29 cellular contexts compared by ENCODE assay signal in genomic region chr15:57332326-57332725, GRCh38. TPM values are rescaled to one million over a fixed set of nuclear protein-coding genes. Genes with fewer than 3 reads are reported as not detected.
"Had no signal": no experiment of that assay in that cellular context is flagged by ENCODE, and none has a peak within 500 bp of the region (broad histone marks: within the 10 kb centered on the region; RNA-seq: fewer than 3 reads in every experiment).

No MANE protein-coding gene starts in this region.

- ATAC-seq: left colon; left lung; lower lobe of right lung; natural killer cell; pancreas; right lobe of liver; stimulated activated memory B cell treated with anti-CD40 and anti-IgM and Interleukin-4, amounts not matched to agents 10 μg/mL and 1 μg/mL and 100 μg/mL, for 72 hours; stimulated activated naive CD8-positive, alpha-beta T cell treated with anti-CD3 and anti-CD28 coated beads, Interleukin-15, amount 100 ng/mL, for 72 hours had no signal

- H3K9me3 ChIP-seq: left lung, lower lobe of right lung, pancreas, prostate gland, right lobe of liver, tibial nerve, uterus had no signal

- H3K27me3 ChIP-seq: pancreas, right lobe of liver, tibial nerve, uterus had no signal

- DNase-seq: hippocampal formation; kidney; left colon; left lung; lower lobe of right lung; mammary epithelial cell; mesendoderm; naive B cell; natural killer cell; nephron progenitor cell; nucleus accumbens; pancreas; retina; right lobe of liver; stimulated activated CD4-positive, alpha-beta T cell treated with anti-CD3 and anti-CD28 coated beads, Interleukin-1b, Interleukin-23, amount 100 ng/mL, for 48 hours; stimulated activated CD4-positive, alpha-beta T cell treated with anti-CD3 and anti-CD28 coated beads, Interleukin-2, amount 100 ng/mL, for 48 hours; stimulated activated CD4-positive, alpha-beta T cell treated with anti-CD3 and anti-CD28 coated beads, Interleukin-4, amount 100 ng/mL, for 4 hours; stimulated activated CD8-positive, alpha-beta memory T cell treated with anti-CD3 and anti-CD28 coated beads, Interleukin-4, amount 100 ng/mL, for 48 hours; stimulated activated naive CD4-positive, alpha-beta T cell treated with Interleukin-2 at 50 U/mL for 16 hours; stimulated activated naive CD8-positive, alpha-beta T cell treated with anti-CD3 and anti-CD28 coated beads, Interleukin-15, amount 100 ng/mL, for 72 hours; substantia nigra; uterus had no signal

- H3K36me3 ChIP-seq: left lung, lower lobe of right lung, pancreas, prostate gland, right lobe of liver, tibial nerve, uterus had no signal

- H3K4me1 ChIP-seq: pancreas, prostate gland, right lobe of liver, tibial nerve, uterus had no signal

- H3K9me3 Mint-ChIP-seq: mesothelial cell of epicardium; naive B cell; natural killer cell; nephron progenitor cell; stimulated activated memory B cell treated with anti-CD40 and anti-IgM and Interleukin-4, amounts not matched to agents 10 μg/mL and 1 μg/mL and 100 μg/mL, for 72 hours; stimulated activated naive CD8-positive, alpha-beta T cell treated with anti-CD3 and anti-CD28 coated beads, Interleukin-15, amount 100 ng/mL, for 72 hours; type B pancreatic cell had no signal

- H3K4me3 ChIP-seq: left lung, lower lobe of right lung, pancreas, prostate gland, right lobe of liver, smooth muscle cell, tibial nerve, uterus had no signal

- H3K27ac Mint-ChIP-seq: mesothelial cell of epicardium; natural killer cell; nephron progenitor cell; stimulated activated memory B cell treated with anti-CD40 and anti-IgM and Interleukin-4, amounts not matched to agents 10 μg/mL and 1 μg/mL and 100 μg/mL, for 72 hours; stimulated activated naive CD8-positive, alpha-beta T cell treated with anti-CD3 and anti-CD28 coated beads, Interleukin-15, amount 100 ng/mL, for 72 hours; type B pancreatic cell had no signal

- H3K36me3 Mint-ChIP-seq: mesothelial cell of epicardium; naive B cell; natural killer cell; stimulated activated memory B cell treated with anti-CD40 and anti-IgM and Interleukin-4, amounts not matched to agents 10 μg/mL and 1 μg/mL and 100 μg/mL, for 72 hours; type B pancreatic cell had no signal

- H3K27ac ChIP-seq: left lung, lower lobe of right lung, pancreas, prostate gland, right lobe of liver, tibial nerve, uterus had no signal

- H3K27me3 Mint-ChIP-seq: type B pancreatic cell had no signal

- FAIRE-seq: islet of Langerhans, kidney, pancreas had no signal

- H3K4me3 Mint-ChIP-seq: mesothelial cell of epicardium; naive B cell; natural killer cell; nephron progenitor cell; stimulated activated memory B cell treated with anti-CD40 and anti-IgM and Interleukin-4, amounts not matched to agents 10 μg/mL and 1 μg/mL and 100 μg/mL, for 72 hours; stimulated activated naive CD8-positive, alpha-beta T cell treated with anti-CD3 and anti-CD28 coated beads, Interleukin-15, amount 100 ng/mL, for 72 hours; type B pancreatic cell had no signal

- H3K4me2 ChIP-seq: smooth muscle cell had no signal

RNA-seq across cellular contexts. Expression of gene CGNL1, which starts 44.0 kb away (rescaled TPM):
- total RNA-seq: natural killer cell had no signal
